Comparison of ENCODE assay signal across 27 cellular contexts in the genomic region with DNA sequence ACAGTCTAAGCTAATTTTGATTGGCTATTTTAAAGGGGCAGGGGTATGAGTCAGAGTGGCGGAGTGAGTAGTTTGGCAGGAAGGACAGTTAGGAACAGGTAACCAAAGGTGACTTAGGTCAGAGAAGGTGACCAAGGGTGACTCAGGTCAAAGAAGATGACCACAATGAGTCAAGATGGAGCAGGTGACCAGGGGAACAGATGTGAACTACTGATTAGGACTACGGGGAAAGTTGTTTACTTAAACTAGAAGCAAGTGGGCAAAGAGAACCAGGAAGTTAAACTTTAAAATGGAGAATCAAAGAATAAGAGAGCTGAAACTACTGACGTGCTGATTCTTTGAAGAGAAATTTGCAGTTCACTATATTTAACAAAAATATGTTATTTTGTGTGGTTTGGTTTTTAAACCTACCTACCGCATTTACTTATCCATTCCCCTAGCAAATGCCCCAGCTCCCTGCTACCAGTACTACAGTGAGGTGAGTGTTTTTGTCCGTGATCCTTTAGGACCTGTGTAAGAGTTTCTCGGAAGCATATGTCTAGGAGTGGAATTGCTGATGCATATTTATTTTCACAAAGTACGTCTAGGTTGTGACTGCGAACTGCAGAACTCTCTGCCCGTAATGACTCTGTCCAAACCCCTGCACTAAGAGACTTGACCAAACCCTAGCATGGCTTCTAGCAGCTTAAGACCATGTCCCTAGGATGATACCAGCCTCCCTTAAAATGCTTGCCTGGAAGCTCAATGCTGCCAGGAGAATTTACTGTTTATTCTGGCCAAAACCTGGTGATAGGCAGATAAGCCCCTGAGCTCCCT. TPM values are rescaled to one million over a fixed set of nuclear protein-coding genes. Genes with fewer than 3 reads are reported as not detected.
DNase-seq lines count a peak whose midpoint lies in the region; ATAC-seq, FAIRE-seq and TF ChIP-seq lines count a peak whose summit lies in the region.
"Had no signal": no experiment of that assay in that cellular context is flagged by ENCODE, and none has a peak within 500 bp of the region (broad histone marks: within the 10 kb centered on the region; RNA-seq: fewer than 3 reads in every experiment).

No MANE protein-coding gene starts in this region.

- WGBS in HepG2 (ENCODE audit: low lambda C conversion rate): 18% methylated on average over 9 of the region's 9 CpGs

- H3K4me1 ChIP-seq in GM23338 (ENCODE audit: insufficient read depth) (peaks cover 8% of the 10 kb centered on the region), HepG2 (ENCODE audit: insufficient read depth, low read length) (peaks cover 32% of the 10 kb centered on the region)

- no peak overlapping the region for H3K27ac ChIP-seq in GM23338 (ENCODE audit: low read depth)
- H3K27ac ChIP-seq in HepG2 (ENCODE audit: extremely low read length, insufficient read depth, low read length): no peak overlapping the region
- H3K27ac ChIP-seq: BLaER1 treated with 17β-estradiol and CSF1 and Interleukin-3, amounts not matched to agents 10 nM and 100 nM; cardiac muscle cell; HL-60 had no signal

- H3K36me3 Mint-ChIP-seq in GM23338 (ENCODE audit: low read depth): no peaks in the 10 kb centered on the region
- no peaks in the 10 kb centered on the region for H3K36me3 Mint-ChIP-seq in activated T-helper 17 cell treated with anti-CD3 and anti-CD28 coated beads, Interleukin-2, amount 50 U/mL, for 72 hours (ENCODE audit: low read depth)
- H3K36me3 Mint-ChIP-seq: activated naive CD4-positive, alpha-beta T cell treated with anti-CD3 and anti-CD28 coated beads, Interleukin-2, amount 10 ng/mL, durations not matched to agents 7 days and 5 days had no signal

- BruUV-seq in HepG2 (replicated peaks; lab: Mats Ljungman, UMichigan): no TSS peak

- intact Hi-C loops in HepG2 (cut with micrococcal nuclease; ENCODE audit: unreplicated experiment): no loop called here

- H2AFZ ChIP-seq in GM23338: no peak overlapping the region
- no peak overlapping the region for H2AFZ ChIP-seq in HepG2 (ENCODE audit: low read length)

- H3K9me2 ChIP-seq in GM23338 (ENCODE audit: insufficient read depth): no peaks in the 10 kb centered on the region

- DNase-seq in A172 (ENCODE audit: low spot score) (peak; percentile 18), GM23338 (ENCODE audit: low spot score) (no peak), HepG2 (ENCODE audit: low spot score) (no peak), NCI-H82 (lab: John Stamatoyannopoulos, UW) (no peak), foreskin melanocyte (no peak), HPDE6-E6E7 (ENCODE audit: extremely low spot score) (no peak)
- DNase-seq: activated naive CD4-positive, alpha-beta T cell treated with anti-CD3 and anti-CD28 coated beads, Interleukin-2, amount 10 ng/mL, durations not matched to agents 7 days and 5 days; activated T-cell treated with anti-CD3 and anti-CD28 coated beads, Interleukin-2, amount 50 U/mL, for 48 hours; Calu3; EL; kidney glomerular epithelial cell; NCI-H1105 treated with DMSO at 0.1 percent for 48 hours; NCI-H2029 treated with DMSO at 0.1 percent for 48 hours; NCI-H2227 treated with DMSO at 0.1 percent for 48 hours; SIG-M5; stimulated activated CD4-positive, alpha-beta T cell treated with anti-CD3 and anti-CD28 coated beads, Interleukin-1b, Interleukin-23, amount 100 ng/mL, for 48 hours; SW 1271 had no signal

- FAIRE-seq in HepG2 (lab: Jason Lieb, UNC): no peak
- FAIRE-seq: endometrium, GM19239 had no signal

- no peak for TF ChIP-seq EP300 in HepG2 (IDR thresholded peaks at IDR 0.05; ENCODE audit: low read depth in 2 of 2, low read length in 2 of 2)
- TF ChIP-seq EP300 in HepG2 (CRISPR knock-in tag; IDR thresholded peaks at IDR 0.05; ENCODE audit: borderline replicate concordance): no peak

- ATAC-seq in GM23338 (peak; percentile 58), HepG2 (no peak)
- peak; percentile 71 for ATAC-seq in activated T-helper 17 cell treated with anti-CD3 and anti-CD28 coated beads, Interleukin-2, amount 50 U/mL, for 72 hours (replicated peaks)
- ATAC-seq: activated CD4-positive, CD25-positive, alpha-beta regulatory T cell treated with anti-CD3 and anti-CD28 coated beads, Interleukin-2, amount 50 U/mL, for 24 hours had no signal

- no peak overlapping the region for H3K27ac Mint-ChIP-seq in GM23338
- peak overlapping the region; percentile 18 for H3K27ac Mint-ChIP-seq in activated T-helper 17 cell treated with anti-CD3 and anti-CD28 coated beads, Interleukin-2, amount 50 U/mL, for 72 hours
- H3K27ac Mint-ChIP-seq: activated naive CD4-positive, alpha-beta T cell treated with anti-CD3 and anti-CD28 coated beads, Interleukin-2, amount 10 ng/mL, durations not matched to agents 7 days and 5 days; dendritic cell treated with granulocyte-macrophage colony-stimulating factor and Interleukin-4, amounts not matched to agents 40 ng/mL and 50 ng/mL, for 4 days; memory B cell had no signal

- H3K27me3 ChIP-seq in GM23338 (ENCODE audit: insufficient read depth): peaks cover 39% of the 10 kb centered on the region
- peaks cover 0 to 8% of the 10 kb centered on the region in 2 experiments; a peak in 1 of 5 replicates for H3K27me3 ChIP-seq in HepG2 (ENCODE audit: control insufficient read depth in 1 of 2, insufficient read depth in 2 of 2, low read length in 2 of 2)
- H3K27me3 ChIP-seq: BLaER1 treated with 17β-estradiol and CSF1 and Interleukin-3, amounts not matched to agents 10 nM and 100 nM; cardiac muscle cell had no signal

- H3K4me3 ChIP-seq in GM23338 (no peak overlapping the region), HepG2 (replicated peaks in 1 of 3; ENCODE audit: insufficient read depth in 1 of 3, low read depth in 2 of 3, low read length in 3 of 3) (no peak overlapping the region)
- H3K4me3 ChIP-seq: BLaER1 treated with 17β-estradiol and CSF1 and Interleukin-3, amounts not matched to agents 10 nM and 100 nM; cardiac muscle cell had no signal

- no peak for TF ChIP-seq POLR2A in HepG2 (IDR thresholded peaks at IDR 0.05; ENCODE audit: insufficient read depth in 1 of 2, low read depth in 2 of 2, low read length in 2 of 2)

- H3K9me3 ChIP-seq in HepG2 (ENCODE audit: low read length): no peaks in the 10 kb centered on the region
- H3K9me3 ChIP-seq: BLaER1 treated with 17β-estradiol and CSF1 and Interleukin-3, amounts not matched to agents 10 nM and 100 nM had no signal

- H3K9ac ChIP-seq in HepG2 (ENCODE audit: insufficient read depth, low read depth, low read length): no peak overlapping the region
- H3K9ac ChIP-seq: BLaER1 treated with 17β-estradiol and CSF1 and Interleukin-3, amounts not matched to agents 10 nM and 100 nM had no signal

- no peaks in the 10 kb centered on the region for H3K9me3 Mint-ChIP-seq in GM23338
- H3K9me3 Mint-ChIP-seq in activated T-helper 17 cell treated with anti-CD3 and anti-CD28 coated beads, Interleukin-2, amount 50 U/mL, for 72 hours: no peaks in the 10 kb centered on the region
- H3K9me3 Mint-ChIP-seq: activated naive CD4-positive, alpha-beta T cell treated with anti-CD3 and anti-CD28 coated beads, Interleukin-2, amount 10 ng/mL, durations not matched to agents 7 days and 5 days; dendritic cell treated with granulocyte-macrophage colony-stimulating factor and Interleukin-4, amounts not matched to agents 40 ng/mL and 50 ng/mL, for 4 days; memory B cell had no signal

- H4K20me1 ChIP-seq in GM23338 (replicated peaks; ENCODE audit: insufficient read depth) (no peaks in the 10 kb centered on the region), HepG2 (ENCODE audit: insufficient read depth, low read length) (no peaks in the 10 kb centered on the region)
- H4K20me1 ChIP-seq: BLaER1 treated with 17β-estradiol and CSF1 and Interleukin-3, amounts not matched to agents 10 nM and 100 nM had no signal

- H3K79me2 ChIP-seq in GM23338 (replicated peaks; ENCODE audit: insufficient read depth): no peaks in the 10 kb centered on the region
- no peaks in the 10 kb centered on the region for H3K79me2 ChIP-seq in HepG2 (ENCODE audit: insufficient read depth, low read length)

- POLR2A ChIA-PET in HepG2 (lab: Yijun Ruan, JAX): no interaction called here

- no peaks in the 10 kb centered on the region for H3F3A ChIP-seq in GM23338 (replicated peaks; ENCODE audit: low read depth)

- H3K4me3 Mint-ChIP-seq in GM23338: no peak overlapping the region
- no peak overlapping the region for H3K4me3 Mint-ChIP-seq in activated T-helper 17 cell treated with anti-CD3 and anti-CD28 coated beads, Interleukin-2, amount 50 U/mL, for 72 hours
- H3K4me3 Mint-ChIP-seq: activated naive CD4-positive, alpha-beta T cell treated with anti-CD3 and anti-CD28 coated beads, Interleukin-2, amount 10 ng/mL, durations not matched to agents 7 days and 5 days; dendritic cell treated with granulocyte-macrophage colony-stimulating factor and Interleukin-4, amounts not matched to agents 40 ng/mL and 50 ng/mL, for 4 days; memory B cell had no signal

- CTCF ChIA-PET in HepG2 (lab: Yijun Ruan, JAX; ENCODE audit: low intra/inter-chr PET ratio, low total read pairs): no interaction called here

- peaks cover 22% of the 10 kb centered on the region for H3K27me3 Mint-ChIP-seq in GM23338 (ENCODE audit: insufficient read depth, low read depth, poor library complexity)
- H3K27me3 Mint-ChIP-seq in activated T-helper 17 cell treated with anti-CD3 and anti-CD28 coated beads, Interleukin-2, amount 50 U/mL, for 72 hours: peaks cover 42% of the 10 kb centered on the region

- no peaks in the 10 kb centered on the region for H3K36me3 ChIP-seq in GM23338 (ENCODE audit: insufficient read depth)
- H3K36me3 ChIP-seq in HepG2 (replicated peaks in 1 of 2; ENCODE audit: control insufficient read depth in 1 of 2, insufficient read depth in 2 of 2, low read length in 2 of 2): no peaks in the 10 kb centered on the region
- H3K36me3 ChIP-seq: BLaER1 treated with 17β-estradiol and CSF1 and Interleukin-3, amounts not matched to agents 10 nM and 100 nM; cardiac muscle cell had no signal

- TF ChIP-seq RAD21 in HepG2 (CRISPR knock-in tag; IDR thresholded peaks at IDR 0.05): no peak

- TF ChIP-seq CTCF in GM23338 (conservative IDR thresholded peaks at IDR 0.05; ENCODE audit: low read depth in 2 of 2): no peak
- TF ChIP-seq CTCF in HepG2 (CRISPR knock-in tag; IDR thresholded peaks at IDR 0.05): no peak

- no peak overlapping the region for H3K4me2 ChIP-seq in GM23338
- H3K4me2 ChIP-seq in HepG2 (ENCODE audit: low read depth, low read length): peak overlapping the region; percentile 53
- H3K4me2 ChIP-seq: BLaER1 treated with 17β-estradiol and CSF1 and Interleukin-3, amounts not matched to agents 10 nM and 100 nM had no signal

- peaks cover 15% of the 10 kb centered on the region for H3K4me1 Mint-ChIP-seq in GM23338
- H3K4me1 Mint-ChIP-seq in activated T-helper 17 cell treated with anti-CD3 and anti-CD28 coated beads, Interleukin-2, amount 50 U/mL, for 72 hours: peaks cover 7% of the 10 kb centered on the region

- in situ Hi-C loops in HepG2 (cut with HindIII; ENCODE audit: extremely low pct_ligation_motif_present, low pct_unique_long_range_greater_than_20kb): no loop called here

RNA-seq across cellular contexts. Expression of a gene that starts 14.3 kb away (rescaled TPM):
- 0.45 and 1.3 TPM in 2 replicates for total RNA-seq in A172 (2014; rRNA removed; shearing (Covaris generic))
- 2.9 and 5.2 TPM in 2 replicates for total RNA-seq in GM23338 (2014; rRNA removed; shearing (Covaris generic))
- 2.7 and 2.9 TPM in 2 replicates for polyA plus RNA-seq in GM23338 (2016; fragmentation: Nextera tagmentation; extraction: Ambion mirVana)
- total RNA-seq in activated T-helper 17 cell treated with anti-CD3 and anti-CD28 coated beads, Interleukin-2, amount 50 U/mL, for 72 hours: 1 to 10 TPM in 1 of 2 donors, under 1 TPM in 1; 0.15 to 1.0 TPM
- total RNA-seq in HepG2 (2016; rRNA removed; fragmentation: Illumina TruSeq; extraction: Trizol): 0.07 and 0.08 TPM in 2 replicates
- not detected in 2 replicates for total RNA-seq in HepG2 (2016; cell fraction: cytosol; rRNA removed; fragmentation: Illumina TruSeq; extraction: Trizol; ENCODE audit: low read depth)
- 0.15 and 0.25 TPM in 2 replicates for total RNA-seq in HepG2 (2016; cell fraction: insoluble cytoplasmic fraction; rRNA removed; fragmentation: Illumina TruSeq; extraction: Trizol)
- total RNA-seq in HepG2 (2016; cell fraction: membrane; rRNA removed; fragmentation: Illumina TruSeq; extraction: Trizol): 0.03 TPM in 1 of 2 replicates, not detected in the other
- 0.53 and 0.60 TPM in 2 replicates for total RNA-seq in HepG2 (2016; cell fraction: nucleus; rRNA removed; fragmentation: Illumina TruSeq; extraction: Trizol)
- 0.20 and 0.52 TPM in 2 replicates for polyA plus RNA-seq in HepG2 (2011; rRNA removed)
- polyA plus RNA-seq in HepG2 (2011; cell fraction: cytosol; rRNA removed): 0.13 and 0.28 TPM in 2 replicates
- 0.06 and 0.12 TPM in 2 replicates for polyA plus RNA-seq in HepG2 (2011; cell fraction: nucleus; rRNA removed)
- 0.15 and 0.19 TPM in 2 replicates for polyA plus RNA-seq in HepG2 (2012)
- polyA plus RNA-seq in HepG2 (2016; cell fraction: cytosol; fragmentation: Illumina TruSeq; extraction: Trizol; ENCODE audit: low read depth): not detected in 2 replicates
- 0.05 TPM in 1 of 2 replicates, not detected in the other for polyA plus RNA-seq in HepG2 (2016; cell fraction: insoluble cytoplasmic fraction; fragmentation: Illumina TruSeq; extraction: Trizol; ENCODE audit: low read depth)
- polyA plus RNA-seq in HepG2 (2016; cell fraction: membrane; fragmentation: Illumina TruSeq; extraction: Trizol; ENCODE audit: low read depth): not detected in 2 replicates
- 0.17 and 0.18 TPM in 2 replicates for polyA plus RNA-seq in HepG2 (2016; cell fraction: nucleus; fragmentation: Illumina TruSeq; extraction: Trizol; ENCODE audit: insufficient read depth, low read depth)
- polyA minus RNA-seq in HepG2 (2011; rRNA and poly(A)+ RNA removed; ENCODE audit: low replicate concordance): 0.04 and 8.4 TPM in 2 replicates
- 0.20 and 0.70 TPM in 2 replicates for polyA minus RNA-seq in HepG2 (2011; cell fraction: cytosol; rRNA and poly(A)+ RNA removed)
- 0.37 TPM in 1 of 2 replicates, not detected in the other for polyA minus RNA-seq in HepG2 (2011; cell fraction: nucleus; rRNA and poly(A)+ RNA removed)
- total RNA-seq: activated CD8-positive, alpha-beta memory T cell treated with anti-CD3 and anti-CD28 coated beads for 36 hours had no signal
- polyA plus RNA-seq: cardiac muscle cell had no signal
